ENCODE assay signal across 8 cellular contexts in the genomic region with DNA sequence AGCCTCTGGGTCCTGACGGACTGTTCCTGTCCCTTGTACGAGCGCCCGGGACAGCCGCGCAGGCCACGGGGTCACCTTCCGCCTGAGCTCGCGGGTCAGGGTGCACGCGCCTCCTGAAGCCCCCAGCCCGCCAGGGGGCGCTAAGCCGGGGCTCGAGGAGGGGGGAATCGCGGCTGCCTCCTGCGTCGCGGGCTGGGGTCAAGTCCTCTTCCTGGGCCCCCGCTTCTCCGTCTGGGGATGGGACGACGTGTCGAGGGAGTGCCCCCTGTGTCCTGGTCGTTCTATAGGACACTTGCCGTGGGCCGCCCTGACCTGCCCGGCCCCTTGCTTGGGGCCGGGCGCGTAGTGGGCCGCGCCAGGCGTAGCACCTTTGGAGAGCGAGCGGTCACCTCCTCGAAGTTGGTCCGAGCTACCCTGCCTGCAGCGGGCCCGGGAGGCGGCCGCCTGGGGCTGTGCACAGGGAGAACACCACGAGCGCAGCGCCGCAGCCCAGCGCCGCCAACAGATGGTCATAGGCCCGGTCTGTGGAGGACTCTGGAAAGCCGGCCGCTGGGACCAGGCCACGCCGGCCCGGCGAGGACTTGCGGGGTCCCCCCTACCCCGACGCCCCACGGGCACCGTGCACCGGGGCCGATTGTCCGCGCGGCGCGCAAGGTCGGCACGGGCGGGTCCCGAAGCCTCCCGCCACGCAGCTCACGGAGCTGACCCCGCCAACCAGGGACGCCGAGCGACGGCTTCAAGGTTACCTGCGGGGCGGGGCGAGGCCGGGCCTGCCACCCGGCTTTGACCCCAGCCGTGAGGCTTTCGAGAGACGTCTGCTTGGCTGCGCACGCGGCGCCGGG. TPM values are rescaled to one million over a fixed set of nuclear protein-coding genes. Genes with fewer than 3 reads are reported as not detected.
DNase-seq lines count a peak whose midpoint lies in the region; ATAC-seq, FAIRE-seq and TF ChIP-seq lines count a peak whose summit lies in the region.

No MANE protein-coding gene starts in this region.

- H2BK20ac ChIP-seq in H9 (ENCODE audit: low read depth, low read length, poor library complexity, severe bottlenecking), result no peak overlapping the region

- no peak overlapping the region for H2AK5ac ChIP-seq in H9 (ENCODE audit: insufficient read length, low read length)

- H2AFZ ChIP-seq in H9 (ENCODE audit: low read length) (no peak overlapping the region), endothelial cell of umbilical vein (ENCODE audit: low read depth, low read length) (peak overlapping the region; percentile 74)

- H3K18ac ChIP-seq in H9 (ENCODE audit: insufficient read length, low read depth, low read length), result no peak overlapping the region

- no peak overlapping the region for H2BK15ac ChIP-seq in H9 (ENCODE audit: low read depth, low read length)

- no peak for DNase-seq in BJ (ENCODE audit: low read depth)
- peak; percentile 83 for DNase-seq in H9
- peak; percentile 65 for DNase-seq in NCI-H748 treated with DMSO at 0.1 percent for 48 hours (lab: John Stamatoyannopoulos, UW)
- peak; percentile 92 for DNase-seq in activated CD8-positive, alpha-beta memory T cell treated with anti-CD3 and anti-CD28 coated beads for 24 hours
- peak; percentile 34 for DNase-seq in endothelial cell of umbilical vein (ENCODE audit: low read depth, low spot score)
- DNase-seq in stimulated activated CD8-positive, alpha-beta memory T cell treated with anti-CD3 and anti-CD28 coated beads, Interleukin-2, amount 100 ng/mL, for 1 hour (ENCODE audit: low read depth in 2 of 2), result peak; percentile 54 to 61

- no peak overlapping the region for H4K8ac ChIP-seq in H9 (replicated peaks; ENCODE audit: insufficient read length, low read depth, low read length)

- peak overlapping the region; percentile 53 to 79 for H3K4me3 Mint-ChIP-seq in H9

- H3K27ac Mint-ChIP-seq in H9, result no peak overlapping the region

- BruUV-seq in endothelial cell of umbilical vein (replicated peaks; lab: Mats Ljungman, UMichigan), result no TSS peak

- peaks cover 0 to 6% of the 10 kb centered on the region in 2 experiments; a peak in 2 of 5 replicates for H3K9me3 Mint-ChIP-seq in H9

- H3K9ac ChIP-seq in H9 (ENCODE audit: extremely low read depth, insufficient read length, low read length), result no peak overlapping the region
- H3K9ac ChIP-seq in endothelial cell of umbilical vein (replicated peaks; ENCODE audit: extremely low read depth, insufficient read depth, low read length), result no peak overlapping the region

- H2BK120ac ChIP-seq in H9 (ENCODE audit: low read depth, low read length, poor library complexity, severe bottlenecking), result no peak overlapping the region

- intact Hi-C loops in endothelial cell of umbilical vein (cut with micrococcal nuclease), result loop anchor here (5.0 kb wide), 2 partner anchors 213 to 473 kb away; no protein-coding TSS in a partner anchor

- no peak overlapping the region for H3K56ac ChIP-seq in H9 (ENCODE audit: insufficient read length, low read depth, low read length)

- H3K23me2 ChIP-seq in H9 (ENCODE audit: insufficient read length, low read depth, low read length, poor library complexity, severe bottlenecking), result peaks cover 28% of the 10 kb centered on the region

- no peak overlapping the region for H4K91ac ChIP-seq in H9 (ENCODE audit: insufficient read length, low read depth, low read length)

- peaks cover 96% of the 10 kb centered on the region for H3K27me3 Mint-ChIP-seq in H9 (ENCODE audit: low read depth)

- H3K9me1 ChIP-seq in endothelial cell of umbilical vein (replicated peaks; ENCODE audit: control insufficient read depth, extremely low read depth, insufficient read depth, low read length), result no peaks in the 10 kb centered on the region

- no peak overlapping the region for H2BK12ac ChIP-seq in H9 (ENCODE audit: insufficient read length, low read depth, low read length)

- no peak overlapping the region for H3T11ph ChIP-seq in H9 (ENCODE audit: low read length)

- H3K4me1 Mint-ChIP-seq in H9, result peaks cover 24 to 41% of the 10 kb centered on the region in 2 experiments

- H3K9me3 ChIP-seq in H9 (ENCODE audit: control insufficient read depth, low read depth, low read length) (no peaks in the 10 kb centered on the region), endothelial cell of umbilical vein (replicated peaks; ENCODE audit: control insufficient read depth, insufficient read depth, low read length) (no peaks in the 10 kb centered on the region), mononuclear cell (ENCODE audit: low read depth, low read length) (no peaks in the 10 kb centered on the region)

- H3K4ac ChIP-seq in H9 (ENCODE audit: low read depth, low read length), result no peak overlapping the region

- TF ChIP-seq POLR2A in endothelial cell of umbilical vein (IDR thresholded peaks at IDR 0.05; ENCODE audit: low read depth, low read length), result no peak

- no peaks in the 10 kb centered on the region for H3K79me2 ChIP-seq in H9 (ENCODE audit: insufficient read depth, low read length)
- H3K79me2 ChIP-seq in endothelial cell of umbilical vein (ENCODE audit: control insufficient read depth, insufficient read depth, low read length), result no peaks in the 10 kb centered on the region

- dilution Hi-C loops in endothelial cell of umbilical vein (cut with MboI; ENCODE audit: extremely low pct_ligation_motif_present, low sequenced_read_pairs), result no loop called here

- H3K27ac ChIP-seq in H9 (ENCODE audit: insufficient read length, low read depth, low read length) (no peak overlapping the region), endothelial cell of umbilical vein (ENCODE audit: insufficient read depth, low read depth, low read length) (no peak overlapping the region)

- H4K20me1 ChIP-seq in H9 (ENCODE audit: control insufficient read depth, insufficient read depth, insufficient read length) (no peaks in the 10 kb centered on the region), endothelial cell of umbilical vein (replicated peaks; ENCODE audit: control insufficient read depth, extremely low read depth, insufficient read depth, low read length) (no peaks in the 10 kb centered on the region)

- TF ChIP-seq CTCF in BJ (IDR thresholded peaks at IDR 0.05; ENCODE audit: insufficient read depth, low read depth, low read length), result peak; percentile 80
- TF ChIP-seq CTCF in H9 (conservative IDR thresholded peaks at IDR 0.05), result peak; percentile 96
- TF ChIP-seq CTCF in endothelial cell of umbilical vein (IDR thresholded peaks at IDR 0.05; ENCODE audit: extremely low read depth in 1 of 2, insufficient read depth in 1 of 2, low read depth in 1 of 2, low read length in 2 of 2), result peak; percentile 82 to 88

- no peaks in the 10 kb centered on the region; a peak in 2 of 7 replicates for H3K36me3 Mint-ChIP-seq in H9 (ENCODE audit: insufficient read depth in 1 of 3, low read depth in 3 of 3)

- H3K4me1 ChIP-seq in H9 (ENCODE audit: insufficient read depth, low read length) (no peaks in the 10 kb centered on the region), endothelial cell of umbilical vein (ENCODE audit: control insufficient read depth, extremely low read depth, insufficient read depth, low read length) (peaks cover 18% of the 10 kb centered on the region), mononuclear cell (ENCODE audit: insufficient read depth, low read length) (peaks cover 50% of the 10 kb centered on the region)

- H3K23ac ChIP-seq in H9 (ENCODE audit: insufficient read length, low read depth, low read length), result no peak overlapping the region

- CTCF ChIA-PET in BJ (lab: Yijun Ruan, JAX), result interaction anchor here (0.6 to 7.3 kb wide), 34 partner anchors 9 to 480 kb away, joined by 3 to 135 read pairs (median 6); no protein-coding TSS in a partner anchor
- CTCF ChIA-PET in endothelial cell of umbilical vein (lab: Charles Lee), result interaction anchor here (0.5 to 6.9 kb wide), 36 partner anchors 9 to 486 kb away, joined by 3 to 321 read pairs (median 6); no protein-coding TSS in a partner anchor

- no peak overlapping the region for H2BK5ac ChIP-seq in H9 (ENCODE audit: insufficient read length, low read length)

- peaks cover 50% of the 10 kb centered on the region for H3K27me3 ChIP-seq in BJ (ENCODE audit: control insufficient read depth, insufficient read depth, low read length)
- peaks cover 76% of the 10 kb centered on the region for H3K27me3 ChIP-seq in H9 (ENCODE audit: insufficient read depth, low read length)
- H3K27me3 ChIP-seq in endothelial cell of umbilical vein (ENCODE audit: control insufficient read depth in 2 of 2, insufficient read depth in 2 of 2, low read length in 2 of 2), result peaks cover 53 to 72% of the 10 kb centered on the region in 2 experiments
- peaks cover 71% of the 10 kb centered on the region for H3K27me3 ChIP-seq in mononuclear cell (ENCODE audit: insufficient read depth, low read length)

- H3K36me3 ChIP-seq in BJ (ENCODE audit: control insufficient read depth, insufficient read depth, low read length) (no peaks in the 10 kb centered on the region), endothelial cell of umbilical vein (ENCODE audit: control insufficient read depth in 2 of 2, extremely low read depth in 1 of 2, insufficient read depth in 2 of 2, low read length in 2 of 2) (no peaks in the 10 kb centered on the region)

- no CpG with 5 or more reads among the region's 94 CpGs for WGBS in H9 (ENCODE audit: extremely low coverage, insufficient read length, low lambda C conversion rate)

- no peak for ATAC-seq in HG02623 (IDR thresholded peaks at IDR 0.05; ENCODE audit: unreplicated experiment)

- no peak for FAIRE-seq in endothelial cell of umbilical vein (lab: Jason Lieb, UNC)

- H4K5ac ChIP-seq in H9 (ENCODE audit: insufficient read length, low read depth, low read length), result no peak overlapping the region

- POLR2A ChIA-PET in BJ (lab: Charles Lee), result no interaction called here
- POLR2A ChIA-PET in endothelial cell of umbilical vein (lab: Charles Lee), result interaction anchor here (0.9 kb wide), 1 partner anchor 19 kb away, joined by 3 read pairs; no protein-coding TSS in a partner anchor

- no peak overlapping the region for H3K14ac ChIP-seq in H9 (ENCODE audit: insufficient read depth, low read length)

- H3K4me2 ChIP-seq in H9 (ENCODE audit: insufficient read depth, insufficient read length, low read length) (peak overlapping the region; percentile 49), endothelial cell of umbilical vein (ENCODE audit: insufficient read depth, low read length) (peak overlapping the region; percentile 62)

- peak overlapping the region; percentile 39 for H3K4me3 ChIP-seq in BJ (ENCODE audit: low read depth, low read length)
- peak overlapping the region in 1 of 3 experiments; percentile 25 for H3K4me3 ChIP-seq in endothelial cell of umbilical vein (replicated peaks in 1 of 3; ENCODE audit: insufficient read depth in 1 of 3, low read depth in 1 of 3, low read length in 3 of 3)
- H3K4me3 ChIP-seq in mononuclear cell (ENCODE audit: low read length), result peak overlapping the region; percentile 43

- no peaks in the 10 kb centered on the region for H3K79me1 ChIP-seq in H9 (ENCODE audit: insufficient read depth, low read depth, low read length, poor library complexity, severe bottlenecking)

RNA-seq across cellular contexts. Expression of gene WNT11, which starts 2.7 kb away (rescaled TPM):
- 0.25 and 0.26 TPM in 2 replicates for polyA plus RNA-seq in BJ (2011; rRNA removed)
- 0.15 TPM in 1 of 2 replicates, not detected in the other for polyA minus RNA-seq in BJ (2011; rRNA and poly(A)+ RNA removed)
- 0.18 TPM in 1 of 2 replicates, not detected in the other for total RNA-seq in H9 (2021)
- total RNA-seq in endothelial cell of umbilical vein, result not detected in 2 replicates
- polyA plus RNA-seq in endothelial cell of umbilical vein, result 0.03 TPM in 1 of 2 replicates, not detected in the other
- polyA plus RNA-seq in endothelial cell of umbilical vein (2011; cell fraction: cytosol; rRNA removed), result 0.03 TPM in 1 of 2 replicates, not detected in the other
- not detected in 2 replicates for polyA plus RNA-seq in endothelial cell of umbilical vein (2011; cell fraction: nucleus; rRNA removed)
- 0.37 TPM in 1 of 2 replicates, not detected in the other for polyA plus RNA-seq in endothelial cell of umbilical vein (2012)
- not detected in 2 replicates for polyA minus RNA-seq in endothelial cell of umbilical vein
- polyA minus RNA-seq in endothelial cell of umbilical vein (2011; cell fraction: cytosol; rRNA and poly(A)+ RNA removed), result 1.1 TPM
- not detected in 2 replicates for polyA minus RNA-seq in endothelial cell of umbilical vein (2011; cell fraction: nucleus; rRNA and poly(A)+ RNA removed)
- total RNA-seq in mononuclear cell, result 0.94 TPM
